Comparison of ENCODE assay signal across 1 cellular context in the genomic region with DNA sequence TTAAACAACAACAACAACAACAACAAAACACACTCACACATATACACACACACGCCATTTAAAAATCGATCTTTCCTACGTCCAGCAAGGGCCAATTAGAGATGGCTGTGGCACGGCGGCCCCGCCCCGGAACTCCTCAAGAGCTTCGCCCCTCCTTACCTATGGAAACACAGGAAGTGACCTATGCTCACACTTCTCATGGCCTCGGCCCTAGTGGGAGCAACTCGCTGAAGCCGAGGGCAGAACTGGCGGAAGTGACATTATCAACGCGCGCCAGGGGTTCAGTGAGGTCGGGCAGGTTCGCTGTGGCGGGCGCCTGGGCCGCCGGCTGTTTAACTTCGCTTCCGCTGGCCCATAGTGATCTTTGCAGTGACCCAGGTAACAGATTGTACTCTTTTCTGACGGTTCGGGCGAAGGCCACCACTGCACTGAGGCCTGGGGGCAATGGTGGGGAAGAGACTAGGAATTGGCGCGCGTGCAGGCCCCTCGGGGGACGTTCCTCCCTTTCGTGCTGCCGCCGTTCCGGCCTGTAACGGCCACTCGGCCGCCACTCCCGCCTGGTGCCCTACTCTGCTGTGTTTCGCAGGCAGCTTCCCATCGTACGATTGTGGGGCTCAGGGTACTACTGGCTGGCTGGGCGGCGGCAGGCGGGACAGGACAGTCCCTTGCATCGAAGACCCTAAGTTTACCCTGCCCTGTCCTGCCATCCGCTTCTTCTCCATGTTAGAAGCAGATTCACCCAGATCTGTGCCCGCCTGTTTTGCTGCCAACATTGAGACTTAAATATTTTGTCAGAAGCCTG.
A peak's percentile ranks its signal among the peaks of the same experiment; 100 is the strongest.
TF ChIP-seq lines count a peak whose summit lies in the region.

A gene (plus strand): TSS at position 284 of the 802 bp plus-strand sequence. CDS start 2,661 bp downstream, outside the sequence.

TF ChIP-seq in HepG2, 621 proteins besides CTCF, POLR2A, EP300 and RAD21 (continued from another document and continues in another):
- TF ChIP-seq JUND (CRISPR knock-in tag; IDR thresholded peaks at IDR 0.05), result no peak
- no peak for TF ChIP-seq PRMT3 (CRISPR knock-in tag; IDR thresholded peaks at IDR 0.05; ENCODE audit: borderline replicate concordance, low read depth)
- TF ChIP-seq XRCC5 (optimal IDR thresholded peaks at IDR 0.05; ENCODE audit: low read length), result no peak
- TF ChIP-seq BORCS8-MEF2B (CRISPR knock-in tag; IDR thresholded peaks at IDR 0.05), result peak; percentile 74; the same call in 1 of the 2 replicates
- no peak for TF ChIP-seq CEBPB (IDR thresholded peaks at IDR 0.05; ENCODE audit: borderline replicate concordance, low read depth, low read length)
- TF ChIP-seq KLF15 (CRISPR knock-in tag; IDR thresholded peaks at IDR 0.05; ENCODE audit: borderline replicate concordance), result no peak
- TF ChIP-seq, protein P1, sequence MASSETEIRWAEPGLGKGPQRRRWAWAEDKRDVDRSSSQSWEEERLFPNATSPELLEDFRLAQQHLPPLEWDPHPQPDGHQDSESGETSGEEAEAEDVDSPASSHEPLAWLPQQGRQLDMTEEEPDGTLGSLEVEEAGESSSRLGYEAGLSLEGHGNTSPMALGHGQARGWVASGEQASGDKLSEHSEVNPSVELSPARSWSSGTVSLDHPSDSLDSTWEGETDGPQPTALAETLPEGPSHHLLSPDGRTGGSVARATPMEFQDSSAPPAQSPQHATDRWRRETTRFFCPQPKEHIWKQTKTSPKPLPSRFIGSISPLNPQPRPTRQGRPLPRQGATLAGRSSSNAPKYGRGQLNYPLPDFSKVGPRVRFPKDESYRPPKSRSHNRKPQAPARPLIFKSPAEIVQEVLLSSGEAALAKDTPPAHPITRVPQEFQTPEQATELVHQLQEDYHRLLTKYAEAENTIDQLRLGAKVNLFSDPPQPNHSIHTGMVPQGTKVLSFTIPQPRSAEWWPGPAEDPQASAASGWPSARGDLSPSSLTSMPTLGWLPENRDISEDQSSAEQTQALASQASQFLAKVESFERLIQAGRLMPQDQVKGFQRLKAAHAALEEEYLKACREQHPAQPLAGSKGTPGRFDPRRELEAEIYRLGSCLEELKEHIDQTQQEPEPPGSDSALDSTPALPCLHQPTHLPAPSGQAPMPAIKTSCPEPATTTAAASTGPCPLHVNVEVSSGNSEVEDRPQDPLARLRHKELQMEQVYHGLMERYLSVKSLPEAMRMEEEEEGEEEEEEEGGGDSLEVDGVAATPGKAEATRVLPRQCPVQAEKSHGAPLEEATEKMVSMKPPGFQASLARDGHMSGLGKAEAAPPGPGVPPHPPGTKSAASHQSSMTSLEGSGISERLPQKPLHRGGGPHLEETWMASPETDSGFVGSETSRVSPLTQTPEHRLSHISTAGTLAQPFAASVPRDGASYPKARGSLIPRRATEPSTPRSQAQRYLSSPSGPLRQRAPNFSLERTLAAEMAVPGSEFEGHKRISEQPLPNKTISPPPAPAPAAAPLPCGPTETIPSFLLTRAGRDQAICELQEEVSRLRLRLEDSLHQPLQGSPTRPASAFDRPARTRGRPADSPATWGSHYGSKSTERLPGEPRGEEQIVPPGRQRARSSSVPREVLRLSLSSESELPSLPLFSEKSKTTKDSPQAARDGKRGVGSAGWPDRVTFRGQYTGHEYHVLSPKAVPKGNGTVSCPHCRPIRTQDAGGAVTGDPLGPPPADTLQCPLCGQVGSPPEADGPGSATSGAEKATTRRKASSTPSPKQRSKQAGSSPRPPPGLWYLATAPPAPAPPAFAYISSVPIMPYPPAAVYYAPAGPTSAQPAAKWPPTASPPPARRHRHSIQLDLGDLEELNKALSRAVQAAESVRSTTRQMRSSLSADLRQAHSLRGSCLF (CRISPR knock-in tag; IDR thresholded peaks at IDR 0.05; ENCODE audit: borderline replicate concordance), result no peak
- no peak for TF ChIP-seq SNRNP70 (IDR thresholded peaks at IDR 0.05; ENCODE audit: low read depth, low read length)
- TF ChIP-seq NFIB (CRISPR knock-in tag; IDR thresholded peaks at IDR 0.05; ENCODE audit: borderline replicate concordance), result peak; percentile 84; the same call in 1 of the 2 replicates
- peak; percentile 94 for TF ChIP-seq POLR2G (IDR thresholded peaks at IDR 0.05; ENCODE audit: low read depth, low read length)
- peak; percentile 13; the same call in 1 of the 2 replicates for TF ChIP-seq ZNF263 (CRISPR knock-in tag; IDR thresholded peaks at IDR 0.05)
- TF ChIP-seq ZNF430 (CRISPR knock-in tag; IDR thresholded peaks at IDR 0.05), result peak; percentile 84
- peak; percentile 67; the same call in 1 of the 2 replicates for TF ChIP-seq SAFB2 (CRISPR knock-in tag; IDR thresholded peaks at IDR 0.05; ENCODE audit: borderline replicate concordance, low read depth)
- TF ChIP-seq, protein P2, sequence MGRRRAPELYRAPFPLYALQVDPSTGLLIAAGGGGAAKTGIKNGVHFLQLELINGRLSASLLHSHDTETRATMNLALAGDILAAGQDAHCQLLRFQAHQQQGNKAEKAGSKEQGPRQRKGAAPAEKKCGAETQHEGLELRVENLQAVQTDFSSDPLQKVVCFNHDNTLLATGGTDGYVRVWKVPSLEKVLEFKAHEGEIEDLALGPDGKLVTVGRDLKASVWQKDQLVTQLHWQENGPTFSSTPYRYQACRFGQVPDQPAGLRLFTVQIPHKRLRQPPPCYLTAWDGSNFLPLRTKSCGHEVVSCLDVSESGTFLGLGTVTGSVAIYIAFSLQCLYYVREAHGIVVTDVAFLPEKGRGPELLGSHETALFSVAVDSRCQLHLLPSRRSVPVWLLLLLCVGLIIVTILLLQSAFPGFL (CRISPR knock-in tag; IDR thresholded peaks at IDR 0.05), result 0 out of 2 replicates have a peak, but pooled peaks have one; percentile 54
- no peak for TF ChIP-seq ZNF20 (CRISPR knock-in tag; IDR thresholded peaks at IDR 0.05)
- 0 out of 2 replicates have a peak, but pooled peaks have one; percentile 43 for TF ChIP-seq ZNF644 (CRISPR knock-in tag; IDR thresholded peaks at IDR 0.05; ENCODE audit: low read depth)
- TF ChIP-seq, protein P3, sequence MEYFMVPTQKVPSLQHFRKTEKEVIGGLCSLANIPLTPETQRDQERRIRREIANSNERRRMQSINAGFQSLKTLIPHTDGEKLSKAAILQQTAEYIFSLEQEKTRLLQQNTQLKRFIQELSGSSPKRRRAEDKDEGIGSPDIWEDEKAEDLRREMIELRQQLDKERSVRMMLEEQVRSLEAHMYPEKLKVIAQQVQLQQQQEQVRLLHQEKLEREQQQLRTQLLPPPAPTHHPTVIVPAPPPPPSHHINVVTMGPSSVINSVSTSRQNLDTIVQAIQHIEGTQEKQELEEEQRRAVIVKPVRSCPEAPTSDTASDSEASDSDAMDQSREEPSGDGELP (IDR thresholded peaks at IDR 0.05; ENCODE audit: borderline replicate concordance, low read depth), result peak; percentile 65; the same call in 1 of the 2 replicates
- no peak for TF ChIP-seq ZNF564 (CRISPR knock-in tag; IDR thresholded peaks at IDR 0.05)
- TF ChIP-seq, protein P4, sequence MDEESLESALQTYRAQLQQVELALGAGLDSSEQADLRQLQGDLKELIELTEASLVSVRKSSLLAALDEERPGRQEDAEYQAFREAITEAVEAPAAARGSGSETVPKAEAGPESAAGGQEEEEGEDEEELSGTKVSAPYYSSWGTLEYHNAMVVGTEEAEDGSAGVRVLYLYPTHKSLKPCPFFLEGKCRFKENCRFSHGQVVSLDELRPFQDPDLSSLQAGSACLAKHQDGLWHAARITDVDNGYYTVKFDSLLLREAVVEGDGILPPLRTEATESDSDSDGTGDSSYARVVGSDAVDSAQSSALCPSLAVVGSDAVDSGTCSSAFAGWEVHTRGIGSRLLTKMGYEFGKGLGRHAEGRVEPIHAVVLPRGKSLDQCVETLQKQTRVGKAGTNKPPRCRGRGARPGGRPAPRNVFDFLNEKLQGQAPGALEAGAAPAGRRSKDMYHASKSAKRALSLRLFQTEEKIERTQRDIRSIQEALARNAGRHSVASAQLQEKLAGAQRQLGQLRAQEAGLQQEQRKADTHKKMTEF (CRISPR knock-in tag; IDR thresholded peaks at IDR 0.05), result peak; percentile 95
- TF ChIP-seq, protein P5, sequence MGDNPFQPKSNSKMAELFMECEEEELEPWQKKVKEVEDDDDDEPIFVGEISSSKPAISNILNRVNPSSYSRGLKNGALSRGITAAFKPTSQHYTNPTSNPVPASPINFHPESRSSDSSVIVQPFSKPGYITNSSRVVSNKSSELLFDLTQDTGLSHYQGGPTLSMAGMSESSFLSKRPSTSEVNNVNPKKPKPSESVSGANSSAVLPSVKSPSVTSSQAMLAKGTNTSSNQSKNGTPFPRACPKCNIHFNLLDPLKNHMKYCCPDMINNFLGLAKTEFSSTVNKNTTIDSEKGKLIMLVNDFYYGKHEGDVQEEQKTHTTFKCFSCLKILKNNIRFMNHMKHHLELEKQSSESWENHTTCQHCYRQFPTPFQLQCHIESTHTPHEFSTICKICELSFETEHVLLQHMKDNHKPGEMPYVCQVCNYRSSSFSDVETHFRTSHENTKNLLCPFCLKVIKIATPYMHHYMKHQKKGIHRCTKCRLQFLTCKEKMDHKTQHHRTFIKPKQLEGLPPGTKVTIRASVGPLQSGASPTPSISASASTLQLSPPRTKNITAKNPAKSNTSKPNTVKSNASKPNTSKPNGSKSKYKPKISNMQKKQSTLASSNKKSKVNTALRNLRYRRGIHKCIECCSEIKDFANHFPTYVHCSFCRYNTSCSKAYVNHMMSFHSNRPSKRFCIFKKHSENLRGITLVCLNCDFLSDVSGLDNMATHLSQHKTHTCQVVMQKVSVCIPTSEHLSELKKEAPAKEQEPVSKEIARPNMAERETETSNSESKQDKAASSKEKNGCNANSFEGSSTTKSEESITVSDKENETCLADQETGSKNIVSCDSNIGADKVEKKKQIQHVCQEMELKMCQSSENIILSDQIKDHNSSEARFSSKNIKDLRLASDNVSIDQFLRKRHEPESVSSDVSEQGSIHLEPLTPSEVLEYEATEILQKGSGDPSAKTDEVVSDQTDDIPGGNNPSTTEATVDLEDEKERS (CRISPR knock-in tag; IDR thresholded peaks at IDR 0.05), result no peak
- TF ChIP-seq ZNF17 (CRISPR knock-in tag; IDR thresholded peaks at IDR 0.05), result no peak
- TF ChIP-seq, protein P6, sequence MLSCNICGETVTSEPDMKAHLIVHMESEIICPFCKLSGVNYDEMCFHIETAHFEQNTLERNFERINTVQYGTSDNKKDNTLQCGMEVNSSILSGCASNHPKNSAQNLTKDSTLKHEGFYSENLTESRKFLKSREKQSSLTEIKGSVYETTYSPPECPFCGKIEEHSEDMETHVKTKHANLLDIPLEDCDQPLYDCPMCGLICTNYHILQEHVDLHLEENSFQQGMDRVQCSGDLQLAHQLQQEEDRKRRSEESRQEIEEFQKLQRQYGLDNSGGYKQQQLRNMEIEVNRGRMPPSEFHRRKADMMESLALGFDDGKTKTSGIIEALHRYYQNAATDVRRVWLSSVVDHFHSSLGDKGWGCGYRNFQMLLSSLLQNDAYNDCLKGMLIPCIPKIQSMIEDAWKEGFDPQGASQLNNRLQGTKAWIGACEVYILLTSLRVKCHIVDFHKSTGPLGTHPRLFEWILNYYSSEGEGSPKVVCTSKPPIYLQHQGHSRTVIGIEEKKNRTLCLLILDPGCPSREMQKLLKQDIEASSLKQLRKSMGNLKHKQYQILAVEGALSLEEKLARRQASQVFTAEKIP (CRISPR knock-in tag; IDR thresholded peaks at IDR 0.05; ENCODE audit: borderline replicate concordance), result no peak
- TF ChIP-seq ZNF598 (CRISPR knock-in tag; IDR thresholded peaks at IDR 0.05; ENCODE audit: borderline replicate concordance), result peak; percentile 98
- TF ChIP-seq, protein P7, sequence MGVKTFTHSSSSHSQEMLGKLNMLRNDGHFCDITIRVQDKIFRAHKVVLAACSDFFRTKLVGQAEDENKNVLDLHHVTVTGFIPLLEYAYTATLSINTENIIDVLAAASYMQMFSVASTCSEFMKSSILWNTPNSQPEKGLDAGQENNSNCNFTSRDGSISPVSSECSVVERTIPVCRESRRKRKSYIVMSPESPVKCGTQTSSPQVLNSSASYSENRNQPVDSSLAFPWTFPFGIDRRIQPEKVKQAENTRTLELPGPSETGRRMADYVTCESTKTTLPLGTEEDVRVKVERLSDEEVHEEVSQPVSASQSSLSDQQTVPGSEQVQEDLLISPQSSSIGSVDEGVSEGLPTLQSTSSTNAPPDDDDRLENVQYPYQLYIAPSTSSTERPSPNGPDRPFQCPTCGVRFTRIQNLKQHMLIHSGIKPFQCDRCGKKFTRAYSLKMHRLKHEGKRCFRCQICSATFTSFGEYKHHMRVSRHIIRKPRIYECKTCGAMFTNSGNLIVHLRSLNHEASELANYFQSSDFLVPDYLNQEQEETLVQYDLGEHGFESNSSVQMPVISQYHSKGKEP (CRISPR knock-in tag; IDR thresholded peaks at IDR 0.05), result no peak; the same call in 1 of the 2 replicates
- 0 out of 2 replicates have a peak, but pooled peaks have one; percentile 24 for TF ChIP-seq MTF1 (CRISPR knock-in tag; IDR thresholded peaks at IDR 0.05)
- no peak; the same call in 1 of the 2 replicates for TF ChIP-seq GFI1 (CRISPR knock-in tag; IDR thresholded peaks at IDR 0.05; ENCODE audit: borderline replicate concordance)
- TF ChIP-seq ZNF124 (CRISPR knock-in tag; IDR thresholded peaks at IDR 0.05), result no peak; the same call in none of the 2 replicates
- TF ChIP-seq, protein P8, sequence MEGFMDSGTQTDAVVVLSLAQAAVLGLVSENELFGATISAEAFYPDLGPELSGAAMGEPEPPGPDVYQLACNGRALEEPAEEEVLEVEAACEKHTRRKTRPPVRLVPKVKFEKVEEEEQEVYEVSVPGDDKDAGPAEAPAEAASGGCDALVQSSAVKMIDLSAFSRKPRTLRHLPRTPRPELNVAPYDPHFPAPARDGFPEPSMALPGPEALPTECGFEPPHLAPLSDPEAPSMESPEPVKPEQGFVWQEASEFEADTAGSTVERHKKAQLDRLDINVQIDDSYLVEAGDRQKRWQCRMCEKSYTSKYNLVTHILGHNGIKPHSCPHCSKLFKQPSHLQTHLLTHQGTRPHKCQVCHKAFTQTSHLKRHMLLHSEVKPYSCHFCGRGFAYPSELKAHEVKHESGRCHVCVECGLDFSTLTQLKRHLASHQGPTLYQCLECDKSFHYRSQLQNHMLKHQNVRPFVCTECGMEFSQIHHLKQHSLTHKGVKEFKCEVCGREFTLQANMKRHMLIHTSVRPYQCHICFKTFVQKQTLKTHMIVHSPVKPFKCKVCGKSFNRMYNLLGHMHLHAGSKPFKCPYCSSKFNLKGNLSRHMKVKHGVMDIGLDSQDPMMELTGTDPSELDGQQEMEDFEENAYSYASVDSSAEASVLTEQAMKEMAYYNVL (CRISPR knock-in tag; IDR thresholded peaks at IDR 0.05; ENCODE audit: borderline replicate concordance), result no peak
- TF ChIP-seq NRL (CRISPR knock-in tag; IDR thresholded peaks at IDR 0.05; ENCODE audit: borderline replicate concordance), result peak; percentile 96
- TF ChIP-seq, protein P9, sequence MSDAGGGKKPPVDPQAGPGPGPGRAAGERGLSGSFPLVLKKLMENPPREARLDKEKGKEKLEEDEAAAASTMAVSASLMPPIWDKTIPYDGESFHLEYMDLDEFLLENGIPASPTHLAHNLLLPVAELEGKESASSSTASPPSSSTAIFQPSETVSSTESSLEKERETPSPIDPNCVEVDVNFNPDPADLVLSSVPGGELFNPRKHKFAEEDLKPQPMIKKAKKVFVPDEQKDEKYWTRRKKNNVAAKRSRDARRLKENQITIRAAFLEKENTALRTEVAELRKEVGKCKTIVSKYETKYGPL (CRISPR knock-in tag; IDR thresholded peaks at IDR 0.05), result peak; percentile 61; the same call in 1 of the 2 replicates
- TF ChIP-seq ZNF510 (CRISPR knock-in tag; IDR thresholded peaks at IDR 0.05; ENCODE audit: low read depth), result peak; percentile 48; the same call in 1 of the 2 replicates
- no peak for TF ChIP-seq ISX (CRISPR knock-in tag; conservative IDR thresholded peaks at IDR 0.05)
- TF ChIP-seq NFE2L1 (CRISPR knock-in tag; IDR thresholded peaks at IDR 0.05; ENCODE audit: borderline replicate concordance), result 0 out of 2 replicates have a peak, but pooled peaks have one; percentile 49
- no peak for TF ChIP-seq SUZ12 (IDR thresholded peaks at IDR 0.05; ENCODE audit: low read depth, low read length)
- 0 out of 2 replicates have a peak, but pooled peaks have one; percentile 2 for TF ChIP-seq REL (CRISPR knock-in tag; conservative IDR thresholded peaks at IDR 0.05)
- no peak for TF ChIP-seq ZNF382 (CRISPR knock-in tag; IDR thresholded peaks at IDR 0.05; ENCODE audit: borderline replicate concordance)
